25 cellular contexts compared by ENCODE assay signal in the genomic region with DNA sequence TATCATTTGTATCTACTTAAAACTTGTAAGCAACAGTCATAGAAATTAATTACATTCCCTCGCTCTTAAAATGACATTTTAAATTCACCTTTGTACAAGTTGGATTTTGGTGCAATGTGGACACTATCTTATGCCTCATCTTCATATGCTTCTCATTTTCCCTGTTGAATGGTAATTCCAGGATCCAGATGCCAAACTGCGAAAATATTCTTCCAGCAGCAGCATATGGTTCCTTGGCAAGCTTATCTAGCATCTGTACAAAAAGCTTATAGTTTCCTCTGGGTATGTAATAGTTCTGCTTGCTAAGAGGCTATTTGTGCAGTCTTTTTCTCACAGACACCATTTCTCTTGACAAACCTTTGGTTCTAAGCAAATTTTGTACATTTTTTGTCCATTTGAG.
"Had no signal": no experiment of that assay in that cellular context is flagged by ENCODE, and none has a peak within 500 bp of the region (broad histone marks: within the 10 kb centered on the region; RNA-seq: fewer than 3 reads in every experiment).

No MANE protein-coding gene starts in this region.

- H3K27me3 ChIP-seq: neutrophil, right lobe of liver, sigmoid colon, stomach, thyroid gland, tibial nerve, upper lobe of left lung, vagina had no signal

- H3K4me3 ChIP-seq: psoas muscle, right lobe of liver, sigmoid colon, stomach, thoracic aorta, thyroid gland, tibial nerve, upper lobe of left lung, vagina had no signal

- DNase-seq: nephron progenitor cell; nucleus accumbens; posterior cingulate gyrus; psoas muscle; right cardiac atrium; right lobe of liver; sigmoid colon; small intestine; stimulated activated CD4-positive, alpha-beta T cell treated with anti-CD3 and anti-CD28 coated beads, Interleukin-15, amount 100 ng/mL, for 24 hours; stimulated activated CD4-positive, alpha-beta T cell treated with anti-CD3 and anti-CD28 coated beads, Interleukin-2, amount 100 ng/mL, for 24 hours; stimulated activated CD4-positive, alpha-beta T cell treated with anti-CD3 and anti-CD28 coated beads, Interleukin-2, amount 100 ng/mL, for 48 hours; stimulated activated CD4-positive, alpha-beta T cell treated with anti-CD3 and anti-CD28 coated beads, Interleukin-4, amount 100 ng/mL, for 24 hours; stimulated activated naive B cell treated with anti-CD40 and anti-IgM and Interleukin-4, amounts not matched to agents 10 μg/mL and 1 μg/mL and 100 μg/mL, for 72 hours; stimulated activated naive CD4-positive, alpha-beta T cell treated with Interleukin-2 at 50 U/mL for 16 hours; stomach; thyroid gland; trophoblast cell; upper lobe of left lung had no signal

- ATAC-seq: natural killer cell treated with Interleukin-12 subunit alpha and Interleukin-12 subunit beta and Interleukin-15 and Interleukin-18, amount 100 ng/mL, for 72 hours; psoas muscle; right cardiac atrium; right lobe of liver; stimulated activated effector memory CD8-positive, alpha-beta T cell treated with anti-CD3 and anti-CD28 coated beads, Interleukin-12 subunit alpha, Interleukin-12 subunit beta, amount 100 ng/mL, for 72 hours; stimulated activated naive B cell treated with anti-CD40 and anti-IgM and Interleukin-4, amounts not matched to agents 10 μg/mL and 1 μg/mL and 100 μg/mL, for 72 hours had no signal

- H3K36me3 ChIP-seq: neutrophil, right lobe of liver, sigmoid colon, stomach, thoracic aorta, thyroid gland, tibial nerve, upper lobe of left lung, vagina had no signal

- H3K27ac ChIP-seq: neutrophil, parathyroid adenoma, psoas muscle, right lobe of liver, sigmoid colon, stomach, thoracic aorta, thyroid gland, tibial nerve, upper lobe of left lung, vagina had no signal

- H3K9me3 ChIP-seq: neutrophil, sigmoid colon, thoracic aorta, thyroid gland, tibial nerve, upper lobe of left lung, vagina had no signal

- H3K4me1 ChIP-seq: parathyroid adenoma, psoas muscle, right lobe of liver, sigmoid colon, stomach, thyroid gland, tibial nerve, upper lobe of left lung, vagina had no signal
